ENCODE assay signal across 6 cellular contexts in the genomic region with DNA sequence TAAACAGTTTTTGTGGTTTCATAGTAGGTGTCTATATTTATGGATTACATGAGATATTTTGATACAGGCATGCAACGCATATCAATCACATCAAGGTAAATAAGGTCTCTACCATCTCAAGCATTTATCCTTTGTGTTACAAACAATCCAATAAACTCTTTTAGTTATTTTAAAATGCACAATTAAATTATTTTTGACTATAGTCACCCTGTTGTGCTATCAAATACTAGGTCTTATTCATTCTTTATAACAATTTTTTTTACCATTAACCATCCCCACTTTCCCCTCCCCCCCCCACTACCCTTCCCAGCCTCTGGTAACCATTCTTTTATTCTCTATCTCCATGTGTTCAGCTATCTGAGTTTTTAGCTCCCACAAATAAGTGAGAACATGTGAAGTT.
"Had no signal": no experiment of that assay in that cellular context is flagged by ENCODE, and none has a peak within 500 bp of the region (broad histone marks: within the 10 kb centered on the region; RNA-seq: fewer than 3 reads in every experiment).

No MANE protein-coding gene starts in this region.

- H3K27ac ChIP-seq: HL-60 had no signal

- H3K4me3 ChIP-seq: K562 had no signal

- H3K4me3 Mint-ChIP-seq: IgD-negative memory B cell had no signal

- FAIRE-seq: HTR-8/SVneo, K562 had no signal

- H3K27me3 Mint-ChIP-seq: IgD-negative memory B cell had no signal

- ATAC-seq: K562 had no signal

- H3K27ac Mint-ChIP-seq: IgD-negative memory B cell had no signal

- H3K4me1 Mint-ChIP-seq: IgD-negative memory B cell had no signal

- DNase-seq: IMR-90, KBM-7 had no signal
